2 cellular contexts compared by ENCODE assay signal in the genomic region with DNA sequence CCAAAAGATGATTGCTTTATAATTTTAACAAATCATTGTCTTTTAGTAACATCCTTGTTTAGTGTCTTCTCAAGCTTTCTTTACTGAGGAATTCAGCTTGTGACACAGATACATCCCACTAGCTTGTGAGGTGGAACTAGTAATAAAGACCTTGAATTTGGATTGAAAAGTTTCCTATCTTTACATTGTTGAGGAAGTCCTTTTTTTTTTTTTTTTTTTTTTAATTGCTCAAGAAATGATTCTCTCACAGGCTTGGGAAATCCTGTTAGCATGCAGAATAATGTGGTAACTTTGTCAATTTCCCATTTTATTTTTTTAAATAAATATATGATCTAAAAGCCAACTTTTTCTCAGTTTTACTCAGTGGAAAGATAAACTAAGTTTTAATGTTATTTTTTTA.
TF ChIP-seq lines count a peak whose summit lies in the region.

No MANE protein-coding gene starts in this region.

TF ChIP-seq in HCT116, 20 proteins besides CTCF, POLR2A, EP300 and RAD21:
- no peak for TF ChIP-seq JUND (IDR thresholded peaks at IDR 0.05)
- no peak for TF ChIP-seq ATF3 (IDR thresholded peaks at IDR 0.05)
- no peak for TF ChIP-seq MAX (IDR thresholded peaks at IDR 0.05)
- TF ChIP-seq EZH2phosphoT487 (IDR thresholded peaks at IDR 0.05; ENCODE audit: borderline replicate concordance): no peak
- TF ChIP-seq, protein P1, sequence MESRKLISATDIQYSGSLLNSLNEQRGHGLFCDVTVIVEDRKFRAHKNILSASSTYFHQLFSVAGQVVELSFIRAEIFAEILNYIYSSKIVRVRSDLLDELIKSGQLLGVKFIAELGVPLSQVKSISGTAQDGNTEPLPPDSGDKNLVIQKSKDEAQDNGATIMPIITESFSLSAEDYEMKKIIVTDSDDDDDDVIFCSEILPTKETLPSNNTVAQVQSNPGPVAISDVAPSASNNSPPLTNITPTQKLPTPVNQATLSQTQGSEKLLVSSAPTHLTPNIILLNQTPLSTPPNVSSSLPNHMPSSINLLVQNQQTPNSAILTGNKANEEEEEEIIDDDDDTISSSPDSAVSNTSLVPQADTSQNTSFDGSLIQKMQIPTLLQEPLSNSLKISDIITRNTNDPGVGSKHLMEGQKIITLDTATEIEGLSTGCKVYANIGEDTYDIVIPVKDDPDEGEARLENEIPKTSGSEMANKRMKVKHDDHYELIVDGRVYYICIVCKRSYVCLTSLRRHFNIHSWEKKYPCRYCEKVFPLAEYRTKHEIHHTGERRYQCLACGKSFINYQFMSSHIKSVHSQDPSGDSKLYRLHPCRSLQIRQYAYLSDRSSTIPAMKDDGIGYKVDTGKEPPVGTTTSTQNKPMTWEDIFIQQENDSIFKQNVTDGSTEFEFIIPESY (IDR thresholded peaks at IDR 0.05; ENCODE audit: extremely low read depth, insufficient replicate concordance, low read length): no peak
- no peak for TF ChIP-seq CBX3 (IDR thresholded peaks at IDR 0.05; ENCODE audit: low read depth)
- TF ChIP-seq ZFX (IDR thresholded peaks at IDR 0.05): no peak
- TF ChIP-seq ZNF274 (IDR thresholded peaks at IDR 0.05; ENCODE audit: low read depth, low read length): no peak
- TF ChIP-seq TCF7L2 (IDR thresholded peaks at IDR 0.05; ENCODE audit: borderline replicate concordance, extremely low read depth, insufficient read depth, insufficient read length): no peak
- TF ChIP-seq CEBPB (IDR thresholded peaks at IDR 0.05; ENCODE audit: low read depth): no peak
- no peak for TF ChIP-seq REST (IDR thresholded peaks at IDR 0.05; ENCODE audit: low read depth)
- no peak for TF ChIP-seq SIN3A (IDR thresholded peaks at IDR 0.05; ENCODE audit: low read depth)
- no peak for TF ChIP-seq POLR2AphosphoS5 (IDR thresholded peaks at IDR 0.05; ENCODE audit: low read depth, low read length)
- no peak for TF ChIP-seq EZH2 (IDR thresholded peaks at IDR 0.05)
- no peak for TF ChIP-seq SRF (IDR thresholded peaks at IDR 0.05; ENCODE audit: low read depth)
- TF ChIP-seq SP1 (IDR thresholded peaks at IDR 0.05; ENCODE audit: low read depth): no peak
- TF ChIP-seq ELF1 (IDR thresholded peaks at IDR 0.05; ENCODE audit: borderline replicate concordance, low read depth): no peak
- no peak for TF ChIP-seq EGR1 (IDR thresholded peaks at IDR 0.05; ENCODE audit: low read depth)
TF ChIP-seq in HCT116: peak in this region for 0.

TF ChIP-seq in GM12878, 131 proteins besides CTCF, POLR2A, EP300 and RAD21:
- peak; percentile 16; the same call in 1 of the 2 replicates for TF ChIP-seq PML (IDR thresholded peaks at IDR 0.05; ENCODE audit: low read length)
- TF ChIP-seq IKZF2 (IDR thresholded peaks at IDR 0.05): no peak
